ENCODE assay signal across 8 cellular contexts in the genomic region with DNA sequence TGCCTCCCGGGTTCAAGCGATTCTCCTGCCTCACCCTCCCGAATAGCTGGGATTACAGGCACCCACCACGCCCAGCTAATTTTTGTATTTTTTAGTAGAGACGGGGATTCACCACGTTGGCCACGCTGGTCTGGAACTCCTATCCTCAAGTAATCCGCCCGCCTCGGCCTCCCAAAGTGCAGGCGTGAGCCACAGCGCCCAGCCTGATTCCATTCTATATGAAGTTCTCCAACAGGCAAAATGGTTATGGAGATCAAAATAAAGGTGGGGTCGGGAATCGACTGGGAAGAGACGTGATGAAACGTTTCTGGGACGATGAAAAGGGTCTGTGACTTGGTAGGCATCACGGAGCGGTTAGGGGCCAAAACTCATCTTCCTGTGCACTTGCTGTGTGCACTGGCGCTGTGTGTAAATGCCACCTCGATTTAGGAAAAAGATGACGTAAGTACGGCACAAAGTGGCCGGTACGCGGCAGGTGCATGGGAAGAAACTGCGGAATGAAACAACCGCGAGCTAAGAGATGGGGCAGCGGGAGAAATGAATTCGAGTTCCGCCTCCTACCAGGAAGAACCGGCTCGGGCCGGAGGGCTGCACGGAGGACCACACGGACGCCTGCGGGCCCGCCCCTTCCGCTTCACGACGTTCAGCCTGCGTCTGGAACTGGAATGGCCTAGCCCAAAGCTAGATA. TPM values are rescaled to one million over a fixed set of nuclear protein-coding genes. Genes with fewer than 3 reads are reported as not detected.
DNase-seq lines count a peak whose midpoint lies in the region; ATAC-seq and TF ChIP-seq lines count a peak whose summit lies in the region.

No MANE protein-coding gene starts in this region.

- intact Hi-C loops in CD8-positive, alpha-beta T cell (cut with DNase I, micrococcal nuclease): loop anchor here (1.0 to 10.0 kb wide), 21 partner anchors 113 to 1202 kb away; a partner anchor contains a TSS
- intact Hi-C loops in mucosa of descending colon (cut with DNase I, micrococcal nuclease): loop anchor here in 1 of 2 donors (10.0 kb wide), 1 partner anchor 51 kb away; a partner anchor contains a TSS

- H3K4me1 ChIP-seq in CD8-positive, alpha-beta T cell (ENCODE audit: insufficient read depth, low read length): peaks cover 32% of the 10 kb centered on the region
- peaks cover 17% of the 10 kb centered on the region for H3K4me1 ChIP-seq in OCI-LY3 (ENCODE audit: low read length)
- H3K4me1 ChIP-seq in mucosa of descending colon (ENCODE audit: low read depth): peaks cover 23% of the 10 kb centered on the region

- CTCF ChIA-PET in CD8-positive, alpha-beta T cell (lab: Charles Lee): interaction anchor here (0.7 to 4.3 kb wide), 12 partner anchors 8 to 373 kb away, joined by 3 to 32 read pairs (median 4); a partner anchor contains a TSS

- peaks cover 29% of the 10 kb centered on the region for H4K20me1 ChIP-seq in OCI-LY3 (ENCODE audit: insufficient read depth, low read length)

- H3K27me3 Mint-ChIP-seq in CD8-positive, alpha-beta T cell (ENCODE audit: low read depth): no peaks in the 10 kb centered on the region

- H3K4me2 ChIP-seq in OCI-LY3 (ENCODE audit: low read length): peak overlapping the region; percentile 93

- H3K27me3 ChIP-seq in CD8-positive, alpha-beta T cell (ENCODE audit: insufficient read depth, low read length): no peaks in the 10 kb centered on the region
- H3K27me3 ChIP-seq in OCI-LY3 (ENCODE audit: low read depth, low read length): no peaks in the 10 kb centered on the region

- no peak for TF ChIP-seq CTCF in CD8-positive, alpha-beta T cell (IDR thresholded peaks at IDR 0.05)
- no peak for TF ChIP-seq CTCF in OCI-LY3 (IDR thresholded peaks at IDR 0.05; ENCODE audit: low read depth, low read length)
- TF ChIP-seq CTCF in epithelial cell of esophagus (IDR thresholded peaks at IDR 0.05; ENCODE audit: insufficient read depth, low read depth, low read length, missing control alignments): no peak
- TF ChIP-seq CTCF in mucosa of descending colon (IDR thresholded peaks at IDR 0.05): no peak

- no peak overlapping the region for H2AFZ ChIP-seq in OCI-LY3 (ENCODE audit: low read depth, low read length)

- POLR2A ChIA-PET in CD8-positive, alpha-beta T cell (lab: Charles Lee): interaction anchor here (0.6 to 5.8 kb wide), 33 partner anchors 13 to 691 kb away, joined by 3 to 67 read pairs (median 5); a partner anchor contains a TSS

- DNase-seq in CD8-positive, alpha-beta T cell: peak; percentile 82 to 93 (median 89)
- peak; percentile 91 for DNase-seq in HT-29 (ENCODE audit: low spot score)
- DNase-seq in activated T-cell treated with anti-CD3 and anti-CD28 coated beads for 24 hours (ENCODE audit: low read depth): peak; percentile 84
- DNase-seq in epithelial cell of esophagus (ENCODE audit: low read depth): peak; percentile 96
- DNase-seq in mucosa of descending colon: peak; percentile 93 to 97 (median 95)
- DNase-seq in stimulated activated CD8-positive, alpha-beta memory T cell treated with anti-CD3 and anti-CD28 coated beads, Interleukin-4, amount 100 ng/mL, for 1 hour (ENCODE audit: low read depth in 2 of 2, low spot score in 1 of 2): peak; percentile 76 to 85

- H3K36me3 Mint-ChIP-seq in CD8-positive, alpha-beta T cell: peaks cover 33% of the 10 kb centered on the region

- peak overlapping the region; percentile 81 for H3K4me3 ChIP-seq in CD8-positive, alpha-beta T cell (ENCODE audit: low read depth, low read length)
- peak overlapping the region; percentile 100 for H3K4me3 ChIP-seq in OCI-LY3 (ENCODE audit: low read length)
- peak overlapping the region; percentile 96 for H3K4me3 ChIP-seq in epithelial cell of esophagus (ENCODE audit: low read length)
- peak overlapping the region; percentile 72 for H3K4me3 ChIP-seq in mucosa of descending colon

- peaks cover 42% of the 10 kb centered on the region for H3K4me1 Mint-ChIP-seq in CD8-positive, alpha-beta T cell (ENCODE audit: low read depth)

- H3K9me3 Mint-ChIP-seq in CD8-positive, alpha-beta T cell: no peaks in the 10 kb centered on the region

- peak overlapping the region; percentile 100 for H3K27ac Mint-ChIP-seq in CD8-positive, alpha-beta T cell

- peak overlapping the region; percentile 98 for H3K27ac ChIP-seq in CD8-positive, alpha-beta T cell (ENCODE audit: low read depth, low read length)
- H3K27ac ChIP-seq in OCI-LY3 (ENCODE audit: low read length): peak overlapping the region; percentile 92

- H3K79me2 ChIP-seq in OCI-LY3 (ENCODE audit: low read length): peaks cover 78% of the 10 kb centered on the region

- peak overlapping the region; percentile 97 for H3K4me3 Mint-ChIP-seq in CD8-positive, alpha-beta T cell

- peak overlapping the region; percentile 100 for H3K9ac ChIP-seq in OCI-LY3 (ENCODE audit: low read length)

- peak; percentile 47 for ATAC-seq in CD8-positive, alpha-beta T cell
- ATAC-seq in GM19467 (IDR thresholded peaks at IDR 0.05; ENCODE audit: unreplicated experiment) (peak; percentile 41), mucosa of descending colon (peak; percentile 84)

- no peaks in the 10 kb centered on the region for H3K36me3 ChIP-seq in CD8-positive, alpha-beta T cell (ENCODE audit: insufficient read depth, low read length)
- H3K36me3 ChIP-seq in OCI-LY3 (replicated peaks; ENCODE audit: low read depth, low read length): peaks cover 25% of the 10 kb centered on the region
- H3K36me3 ChIP-seq in mucosa of descending colon (ENCODE audit: low read depth): no peaks in the 10 kb centered on the region

- H3K9me3 ChIP-seq in CD8-positive, alpha-beta T cell (ENCODE audit: low read length): no peaks in the 10 kb centered on the region
- no peaks in the 10 kb centered on the region for H3K9me3 ChIP-seq in OCI-LY3 (ENCODE audit: insufficient read depth, low read length)
- no peaks in the 10 kb centered on the region for H3K9me3 ChIP-seq in mucosa of descending colon

RNA-seq across cellular contexts. Expression of a gene that starts 1.6 kb away (rescaled TPM):
- total RNA-seq in CD8-positive, alpha-beta T cell: 10 to 100 TPM; 22.3 to 25.3 TPM
- 57.1 and 61.0 TPM in 2 replicates for total RNA-seq in HT-29 (2014; rRNA removed; shearing (Covaris generic))
- 10 to 100 TPM; 33.9 to 75.2 (median 57.0) TPM for total RNA-seq in mucosa of descending colon

RNA-seq across cellular contexts. Expression of a gene that starts 2.6 kb away (rescaled TPM):
- 1 to 10 TPM; 5.2 to 6.6 TPM for total RNA-seq in CD8-positive, alpha-beta T cell
- total RNA-seq in HT-29 (2014; rRNA removed; shearing (Covaris generic)): 18.5 and 23.0 TPM in 2 replicates
- total RNA-seq in mucosa of descending colon: 1 to 10 TPM; 5.1 to 9.9 (median 5.8) TPM

RNA-seq across cellular contexts. Expression of a gene that starts 19.3 kb away (rescaled TPM):
- total RNA-seq in CD8-positive, alpha-beta T cell: not detected
- total RNA-seq in HT-29 (2014; rRNA removed; shearing (Covaris generic)): not detected in 2 replicates
- 1 to 10 TPM in 1 of 3 donors, under 1 TPM in 2; 0.31 to 1.3 (median 0.35) TPM for total RNA-seq in mucosa of descending colon

RNA-seq across cellular contexts. Expression of a gene that starts 31.9 kb away (rescaled TPM):
- total RNA-seq in CD8-positive, alpha-beta T cell: not detected
- 0.21 TPM in 1 of 2 replicates, not detected in the other for total RNA-seq in HT-29 (2014; rRNA removed; shearing (Covaris generic))
- total RNA-seq in mucosa of descending colon: under 1 TPM; 0.19 to 0.70 (median 0.29) TPM

RNA-seq across cellular contexts. Expression of a gene that starts 35.0 kb away (rescaled TPM):
- total RNA-seq in CD8-positive, alpha-beta T cell: under 1 TPM in 1 of 2 experiments, not detected in 1; 0.22 TPM
- total RNA-seq in HT-29 (2014; rRNA removed; shearing (Covaris generic)): not detected in 2 replicates
- 1 to 10 TPM in 1 of 3 donors, under 1 TPM in 2; 0.41 to 8.7 (median 0.67) TPM for total RNA-seq in mucosa of descending colon

Comparison
In these comparisons a context has a peak if more than half of its experiments do, and no peak if none do; other contexts are left out.
1. Peak in every context shown above with its lines: DNase-seq, ATAC-seq, H3K4me3 ChIP-seq and H3K27ac ChIP-seq.